8 cellular contexts compared by ENCODE assay signal in the genomic region with DNA sequence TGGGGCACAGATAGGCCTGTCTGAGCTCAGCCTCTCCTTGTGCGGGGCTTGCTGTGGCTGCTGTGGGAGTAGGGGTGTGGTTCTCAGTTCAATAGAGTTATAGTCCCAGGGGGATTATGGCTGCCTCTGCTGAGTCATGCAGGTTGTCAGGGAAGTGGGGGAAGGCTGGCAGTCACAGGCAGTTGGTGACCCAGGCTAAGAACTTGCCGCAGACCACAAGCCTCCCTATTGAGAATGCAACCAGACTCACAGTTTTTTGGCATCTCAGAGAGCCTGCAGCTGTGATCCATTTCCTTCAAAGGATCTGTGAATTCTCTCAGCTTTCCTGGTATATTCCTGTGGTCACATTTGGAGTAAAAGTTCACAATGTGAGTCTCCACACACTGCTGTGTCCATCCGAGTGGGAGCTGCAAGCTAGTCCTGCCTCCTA.
A peak's percentile ranks its signal among the peaks of the same experiment; 100 is the strongest.
DNase-seq lines count a peak whose midpoint lies in the region; ATAC-seq and FAIRE-seq lines count a peak whose summit lies in the region.

No MANE protein-coding gene starts in this region.

- peak; percentile 22 for DNase-seq in stimulated activated CD4-positive, alpha-beta T cell treated with anti-CD3 and anti-CD28 coated beads, Interleukin-15, amount 100 ng/mL, for 24 hours
- DNase-seq in stimulated activated CD4-positive, alpha-beta T cell treated with anti-CD3 and anti-CD28 coated beads, Interleukin-4, amount 100 ng/mL, for 1 hour = no peak
- DNase-seq in RCC 7860 (ENCODE audit: low spot score) = peak; percentile 92
- peak; percentile 89 for DNase-seq in glomerular visceral epithelial cell (ENCODE audit: extremely low spot score)
- no peak for DNase-seq in NAMALWA (ENCODE audit: low spot score)
- DNase-seq in pons (ENCODE audit: low spot score) = no peak

- ATAC-seq in HG03066 (IDR thresholded peaks at IDR 0.05; ENCODE audit: low read depth, unreplicated experiment) (peak; percentile 76), HG03025 (IDR thresholded peaks at IDR 0.05; ENCODE audit: low FRiP score, unreplicated experiment) (no peak)

- peak; percentile 98 for FAIRE-seq in RCC 7860 (lab: Jason Lieb, UNC)

Comparison
In these comparisons a context has a peak if more than half of its experiments do, and no peak if none do; other contexts are left out.
1. DNase-seq: peak in stimulated activated CD4-positive, alpha-beta T cell treated with anti-CD3 and anti-CD28 coated beads, Interleukin-15, amount 100 ng/mL, for 24 hours (single experiment), RCC 7860 (single experiment) and glomerular visceral epithelial cell (single experiment); none in stimulated activated CD4-positive, alpha-beta T cell treated with anti-CD3 and anti-CD28 coated beads, Interleukin-4, amount 100 ng/mL, for 1 hour (single experiment), NAMALWA (single experiment) and pons (single experiment).